ENCODE assay signal across 24 cellular contexts in the genomic region with DNA sequence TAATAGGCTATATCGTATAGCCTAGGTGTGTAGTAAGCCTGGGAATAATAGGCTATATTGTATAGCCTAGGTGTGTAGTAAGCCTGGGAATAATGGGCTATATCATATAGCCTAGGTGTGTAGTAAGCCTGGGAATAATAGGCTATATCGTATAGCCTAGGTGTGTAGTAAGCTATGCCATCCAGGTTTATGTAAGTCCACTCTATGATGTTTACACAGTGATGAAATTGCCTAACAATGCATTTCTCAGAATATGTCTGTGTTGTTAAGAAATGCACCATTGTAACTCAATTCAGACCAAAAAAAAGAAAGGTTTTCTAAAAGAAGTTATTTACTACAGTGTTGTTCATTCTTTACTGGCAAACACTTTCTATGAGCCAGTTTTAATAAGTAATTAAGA.
"Had no signal": no experiment of that assay in that cellular context is flagged by ENCODE, and none has a peak within 500 bp of the region (broad histone marks: within the 10 kb centered on the region; RNA-seq: fewer than 3 reads in every experiment).

No MANE protein-coding gene starts in this region.

- H3K4me3 ChIP-seq: gastrocnemius medialis, lower lobe of right lung, prostate gland, right atrium auricular region, smooth muscle cell, suprapubic skin, transverse colon, upper lobe of right lung, uterus had no signal

- H3K27ac Mint-ChIP-seq: effector memory CD8-positive, alpha-beta T cell; naive thymus-derived CD8-positive, alpha-beta T cell; nephron progenitor cell; stimulated activated naive CD8-positive, alpha-beta T cell treated with anti-CD3 and anti-CD28 coated beads, Interleukin-15, amount 100 ng/mL, for 72 hours had no signal

- H3K36me3 Mint-ChIP-seq: naive thymus-derived CD8-positive, alpha-beta T cell had no signal

- H3K4me3 Mint-ChIP-seq: effector memory CD8-positive, alpha-beta T cell; naive thymus-derived CD8-positive, alpha-beta T cell; nephron progenitor cell; stimulated activated naive CD8-positive, alpha-beta T cell treated with anti-CD3 and anti-CD28 coated beads, Interleukin-15, amount 100 ng/mL, for 72 hours had no signal

- H3K9me3 Mint-ChIP-seq: nephron progenitor cell had no signal

- DNase-seq: effector memory CD8-positive, alpha-beta T cell; foreskin fibroblast; gastrocnemius medialis; head of caudate nucleus; left ventricle myocardium superior; lower lobe of right lung; naive thymus-derived CD8-positive, alpha-beta T cell; nephron progenitor cell; nucleus accumbens; stimulated activated CD4-positive, alpha-beta T cell treated with anti-CD3 and anti-CD28 coated beads, Interleukin-12 subunit alpha, Interleukin-12 subunit beta, amount 100 ng/mL, for 4 hours; stimulated activated CD4-positive, alpha-beta T cell treated with anti-CD3 and anti-CD28 coated beads, Interleukin-1b, Interleukin-23, amount 100 ng/mL, for 48 hours; stimulated activated CD4-positive, alpha-beta T cell treated with anti-CD3 and anti-CD28 coated beads, Interleukin-4, amount 100 ng/mL, for 1 hour; stimulated activated CD8-positive, alpha-beta memory T cell treated with anti-CD3 and anti-CD28 coated beads, Interleukin-4, amount 100 ng/mL, for 48 hours; stimulated activated naive CD4-positive, alpha-beta T cell; stimulated activated naive CD8-positive, alpha-beta T cell treated with anti-CD3 and anti-CD28 coated beads, Interleukin-15, amount 100 ng/mL, for 72 hours; transverse colon; upper lobe of right lung; uterus had no signal

- H3K27me3 Mint-ChIP-seq: effector memory CD8-positive, alpha-beta T cell; naive thymus-derived CD8-positive, alpha-beta T cell; stimulated activated naive CD8-positive, alpha-beta T cell treated with anti-CD3 and anti-CD28 coated beads, Interleukin-15, amount 100 ng/mL, for 72 hours had no signal

- H3K36me3 ChIP-seq: gastrocnemius medialis, lower lobe of right lung, prostate gland, right atrium auricular region, suprapubic skin, transverse colon, upper lobe of right lung, uterus had no signal

- H3K27ac ChIP-seq: gastrocnemius medialis, lower lobe of right lung, prostate gland, right atrium auricular region, suprapubic skin, transverse colon, upper lobe of right lung, uterus had no signal

- H3K27me3 ChIP-seq: gastrocnemius medialis, right atrium auricular region, suprapubic skin, transverse colon, upper lobe of right lung, uterus had no signal

- H3K4me2 ChIP-seq: smooth muscle cell had no signal

- H3K9me3 ChIP-seq: gastrocnemius medialis, lower lobe of right lung, prostate gland, right atrium auricular region, suprapubic skin, transverse colon, upper lobe of right lung, uterus had no signal

- H3K4me1 Mint-ChIP-seq: naive thymus-derived CD8-positive, alpha-beta T cell; nephron progenitor cell; stimulated activated naive CD8-positive, alpha-beta T cell treated with anti-CD3 and anti-CD28 coated beads, Interleukin-15, amount 100 ng/mL, for 72 hours had no signal

- H3K4me1 ChIP-seq: gastrocnemius medialis, lower lobe of right lung, prostate gland, right atrium auricular region, suprapubic skin, transverse colon, upper lobe of right lung, uterus had no signal

- ATAC-seq: effector memory CD8-positive, alpha-beta T cell; esophagus mucosa; gastrocnemius medialis; left ventricle myocardium superior; lower lobe of right lung; naive thymus-derived CD8-positive, alpha-beta T cell; sciatic nerve; stimulated activated naive CD8-positive, alpha-beta T cell treated with anti-CD3 and anti-CD28 coated beads, Interleukin-15, amount 100 ng/mL, for 72 hours; upper lobe of right lung had no signal
